ENCODE assay signal across 1 cellular context in the genomic region with DNA sequence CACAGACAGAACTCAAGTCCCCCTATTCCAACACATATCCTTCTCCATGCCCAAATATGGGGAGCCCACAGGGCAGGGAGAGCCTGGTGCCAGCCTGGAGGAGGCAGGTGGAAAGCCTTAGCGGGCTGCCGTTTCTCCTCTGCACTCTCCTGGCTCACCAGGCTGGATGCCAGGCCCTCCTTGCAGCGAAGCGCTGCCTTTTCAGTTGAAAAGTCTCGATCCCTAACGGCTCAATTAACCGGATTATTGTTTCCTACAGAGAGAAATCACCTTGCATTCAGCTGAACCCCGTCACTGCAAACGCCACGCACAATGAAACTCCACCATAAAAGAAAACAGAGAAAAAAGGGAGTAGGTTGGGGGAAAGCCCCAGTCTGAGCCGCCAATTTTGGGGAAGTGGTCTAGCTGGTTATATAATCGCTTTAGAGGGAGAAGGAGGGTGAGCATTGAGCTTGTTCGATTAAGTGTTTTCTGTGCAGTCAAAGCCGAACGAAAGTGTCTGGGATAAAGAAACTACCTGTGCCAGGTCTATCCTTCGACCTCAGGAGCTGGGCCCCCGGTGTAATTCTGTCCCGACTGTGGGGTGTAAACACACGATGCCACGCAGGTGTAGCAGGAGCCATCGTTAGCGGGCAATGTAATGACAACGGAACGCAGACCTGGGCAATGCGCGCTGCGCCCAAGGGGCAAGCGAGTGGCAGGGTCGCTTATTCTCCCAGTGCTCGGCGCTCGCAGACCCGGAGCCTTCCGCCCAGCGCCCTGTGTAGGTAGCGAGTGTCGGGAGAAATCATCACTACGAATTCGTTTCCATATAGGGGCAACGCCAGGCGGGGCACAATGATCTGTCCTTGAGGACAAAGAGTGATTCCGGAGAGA.
TF ChIP-seq lines count a peak whose summit lies in the region.

No MANE protein-coding gene starts in this region.

TF ChIP-seq in K562, 482 proteins besides CTCF, POLR2A, EP300 and RAD21 (continued from another document):
- TF ChIP-seq, protein P1, sequence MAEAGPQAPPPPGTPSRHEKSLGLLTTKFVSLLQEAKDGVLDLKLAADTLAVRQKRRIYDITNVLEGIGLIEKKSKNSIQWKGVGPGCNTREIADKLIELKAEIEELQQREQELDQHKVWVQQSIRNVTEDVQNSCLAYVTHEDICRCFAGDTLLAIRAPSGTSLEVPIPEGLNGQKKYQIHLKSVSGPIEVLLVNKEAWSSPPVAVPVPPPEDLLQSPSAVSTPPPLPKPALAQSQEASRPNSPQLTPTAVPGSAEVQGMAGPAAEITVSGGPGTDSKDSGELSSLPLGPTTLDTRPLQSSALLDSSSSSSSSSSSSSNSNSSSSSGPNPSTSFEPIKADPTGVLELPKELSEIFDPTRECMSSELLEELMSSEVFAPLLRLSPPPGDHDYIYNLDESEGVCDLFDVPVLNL (CRISPR knock-in tag; IDR thresholded peaks at IDR 0.05; ENCODE audit: low read depth) = no peak
- TF ChIP-seq, protein P2, sequence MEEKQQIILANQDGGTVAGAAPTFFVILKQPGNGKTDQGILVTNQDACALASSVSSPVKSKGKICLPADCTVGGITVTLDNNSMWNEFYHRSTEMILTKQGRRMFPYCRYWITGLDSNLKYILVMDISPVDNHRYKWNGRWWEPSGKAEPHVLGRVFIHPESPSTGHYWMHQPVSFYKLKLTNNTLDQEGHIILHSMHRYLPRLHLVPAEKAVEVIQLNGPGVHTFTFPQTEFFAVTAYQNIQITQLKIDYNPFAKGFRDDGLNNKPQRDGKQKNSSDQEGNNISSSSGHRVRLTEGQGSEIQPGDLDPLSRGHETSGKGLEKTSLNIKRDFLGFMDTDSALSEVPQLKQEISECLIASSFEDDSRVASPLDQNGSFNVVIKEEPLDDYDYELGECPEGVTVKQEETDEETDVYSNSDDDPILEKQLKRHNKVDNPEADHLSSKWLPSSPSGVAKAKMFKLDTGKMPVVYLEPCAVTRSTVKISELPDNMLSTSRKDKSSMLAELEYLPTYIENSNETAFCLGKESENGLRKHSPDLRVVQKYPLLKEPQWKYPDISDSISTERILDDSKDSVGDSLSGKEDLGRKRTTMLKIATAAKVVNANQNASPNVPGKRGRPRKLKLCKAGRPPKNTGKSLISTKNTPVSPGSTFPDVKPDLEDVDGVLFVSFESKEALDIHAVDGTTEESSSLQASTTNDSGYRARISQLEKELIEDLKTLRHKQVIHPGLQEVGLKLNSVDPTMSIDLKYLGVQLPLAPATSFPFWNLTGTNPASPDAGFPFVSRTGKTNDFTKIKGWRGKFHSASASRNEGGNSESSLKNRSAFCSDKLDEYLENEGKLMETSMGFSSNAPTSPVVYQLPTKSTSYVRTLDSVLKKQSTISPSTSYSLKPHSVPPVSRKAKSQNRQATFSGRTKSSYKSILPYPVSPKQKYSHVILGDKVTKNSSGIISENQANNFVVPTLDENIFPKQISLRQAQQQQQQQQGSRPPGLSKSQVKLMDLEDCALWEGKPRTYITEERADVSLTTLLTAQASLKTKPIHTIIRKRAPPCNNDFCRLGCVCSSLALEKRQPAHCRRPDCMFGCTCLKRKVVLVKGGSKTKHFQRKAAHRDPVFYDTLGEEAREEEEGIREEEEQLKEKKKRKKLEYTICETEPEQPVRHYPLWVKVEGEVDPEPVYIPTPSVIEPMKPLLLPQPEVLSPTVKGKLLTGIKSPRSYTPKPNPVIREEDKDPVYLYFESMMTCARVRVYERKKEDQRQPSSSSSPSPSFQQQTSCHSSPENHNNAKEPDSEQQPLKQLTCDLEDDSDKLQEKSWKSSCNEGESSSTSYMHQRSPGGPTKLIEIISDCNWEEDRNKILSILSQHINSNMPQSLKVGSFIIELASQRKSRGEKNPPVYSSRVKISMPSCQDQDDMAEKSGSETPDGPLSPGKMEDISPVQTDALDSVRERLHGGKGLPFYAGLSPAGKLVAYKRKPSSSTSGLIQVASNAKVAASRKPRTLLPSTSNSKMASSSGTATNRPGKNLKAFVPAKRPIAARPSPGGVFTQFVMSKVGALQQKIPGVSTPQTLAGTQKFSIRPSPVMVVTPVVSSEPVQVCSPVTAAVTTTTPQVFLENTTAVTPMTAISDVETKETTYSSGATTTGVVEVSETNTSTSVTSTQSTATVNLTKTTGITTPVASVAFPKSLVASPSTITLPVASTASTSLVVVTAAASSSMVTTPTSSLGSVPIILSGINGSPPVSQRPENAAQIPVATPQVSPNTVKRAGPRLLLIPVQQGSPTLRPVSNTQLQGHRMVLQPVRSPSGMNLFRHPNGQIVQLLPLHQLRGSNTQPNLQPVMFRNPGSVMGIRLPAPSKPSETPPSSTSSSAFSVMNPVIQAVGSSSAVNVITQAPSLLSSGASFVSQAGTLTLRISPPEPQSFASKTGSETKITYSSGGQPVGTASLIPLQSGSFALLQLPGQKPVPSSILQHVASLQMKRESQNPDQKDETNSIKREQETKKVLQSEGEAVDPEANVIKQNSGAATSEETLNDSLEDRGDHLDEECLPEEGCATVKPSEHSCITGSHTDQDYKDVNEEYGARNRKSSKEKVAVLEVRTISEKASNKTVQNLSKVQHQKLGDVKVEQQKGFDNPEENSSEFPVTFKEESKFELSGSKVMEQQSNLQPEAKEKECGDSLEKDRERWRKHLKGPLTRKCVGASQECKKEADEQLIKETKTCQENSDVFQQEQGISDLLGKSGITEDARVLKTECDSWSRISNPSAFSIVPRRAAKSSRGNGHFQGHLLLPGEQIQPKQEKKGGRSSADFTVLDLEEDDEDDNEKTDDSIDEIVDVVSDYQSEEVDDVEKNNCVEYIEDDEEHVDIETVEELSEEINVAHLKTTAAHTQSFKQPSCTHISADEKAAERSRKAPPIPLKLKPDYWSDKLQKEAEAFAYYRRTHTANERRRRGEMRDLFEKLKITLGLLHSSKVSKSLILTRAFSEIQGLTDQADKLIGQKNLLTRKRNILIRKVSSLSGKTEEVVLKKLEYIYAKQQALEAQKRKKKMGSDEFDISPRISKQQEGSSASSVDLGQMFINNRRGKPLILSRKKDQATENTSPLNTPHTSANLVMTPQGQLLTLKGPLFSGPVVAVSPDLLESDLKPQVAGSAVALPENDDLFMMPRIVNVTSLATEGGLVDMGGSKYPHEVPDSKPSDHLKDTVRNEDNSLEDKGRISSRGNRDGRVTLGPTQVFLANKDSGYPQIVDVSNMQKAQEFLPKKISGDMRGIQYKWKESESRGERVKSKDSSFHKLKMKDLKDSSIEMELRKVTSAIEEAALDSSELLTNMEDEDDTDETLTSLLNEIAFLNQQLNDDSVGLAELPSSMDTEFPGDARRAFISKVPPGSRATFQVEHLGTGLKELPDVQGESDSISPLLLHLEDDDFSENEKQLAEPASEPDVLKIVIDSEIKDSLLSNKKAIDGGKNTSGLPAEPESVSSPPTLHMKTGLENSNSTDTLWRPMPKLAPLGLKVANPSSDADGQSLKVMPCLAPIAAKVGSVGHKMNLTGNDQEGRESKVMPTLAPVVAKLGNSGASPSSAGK (IDR thresholded peaks at IDR 0.05) = no peak
